8 cellular contexts compared by ENCODE assay signal in genomic region chr2:237968048-237968862, GRCh38. TPM values are rescaled to one million over a fixed set of nuclear protein-coding genes. Genes with fewer than 3 reads are reported as not detected.
DNase-seq lines count a peak whose midpoint lies in the region; ATAC-seq and TF ChIP-seq lines count a peak whose summit lies in the region.

No MANE protein-coding gene starts in this region.

- no peak for TF ChIP-seq CTCF in fibroblast of mammary gland (conservative IDR thresholded peaks at IDR 0.05; ENCODE audit: control insufficient read depth, insufficient read depth, low read depth, low read length)
- no peak for TF ChIP-seq CTCF in transverse colon (IDR thresholded peaks at IDR 0.05)

- peak overlapping the region; percentile 54 for H3K27ac ChIP-seq in GM23248
- peak overlapping the region; percentile 68 to 86 (median 70) for H3K27ac ChIP-seq in transverse colon

- peak; percentile 93 for DNase-seq in GF-D8 (lab: John Stamatoyannopoulos, UW)
- peak; percentile 89 for DNase-seq in GM23248
- DNase-seq in NCI-H1694 (lab: John Stamatoyannopoulos, UW), result peak; percentile 32
- peak; percentile 42 for DNase-seq in activated T-cell treated with anti-CD3 and anti-CD28 coated beads, Interleukin-2, amount 50 U/mL, for 4 hours
- peak; percentile 79 for DNase-seq in fibroblast of mammary gland (ENCODE audit: low read depth)
- DNase-seq in natural killer cell treated with Interleukin-12 subunit alpha and Interleukin-12 subunit beta and Interleukin-15 and Interleukin-18, amount 100 ng/mL, for 72 hours (ENCODE audit: low spot score), result peak; percentile 68
- peak; percentile 40 for DNase-seq in transverse colon
- no peak for DNase-seq in NCI-H524 treated with DMSO at 0.1 percent for 48 hours (lab: John Stamatoyannopoulos, UW)

- no peaks in the 10 kb centered on the region for H3K27me3 ChIP-seq in GM23248 (replicated peaks; ENCODE audit: insufficient read depth)
- H3K27me3 ChIP-seq in transverse colon, result no peaks in the 10 kb centered on the region

- no peaks in the 10 kb centered on the region for H3K9me3 Mint-ChIP-seq in activated T-cell treated with anti-CD3 and anti-CD28 coated beads, Interleukin-2, amount 50 U/mL, for 4 hours
- H3K9me3 Mint-ChIP-seq in natural killer cell treated with Interleukin-12 subunit alpha and Interleukin-12 subunit beta and Interleukin-15 and Interleukin-18, amount 100 ng/mL, for 72 hours, result no peaks in the 10 kb centered on the region

- H3K9me3 ChIP-seq in GM23248 (ENCODE audit: low read depth), result no peaks in the 10 kb centered on the region
- H3K9me3 ChIP-seq in transverse colon, result no peaks in the 10 kb centered on the region

- H3K27ac Mint-ChIP-seq in natural killer cell treated with Interleukin-12 subunit alpha and Interleukin-12 subunit beta and Interleukin-15 and Interleukin-18, amount 100 ng/mL, for 72 hours, result peak overlapping the region; percentile 69 to 83

- peak overlapping the region; percentile 70 for H2AFZ ChIP-seq in GM23248

- H3F3A ChIP-seq in GM23248 (ENCODE audit: insufficient read depth), result peaks cover 22% of the 10 kb centered on the region

- peak; percentile 30 to 47 for ATAC-seq in activated T-cell treated with anti-CD3 and anti-CD28 coated beads, Interleukin-2, amount 50 U/mL, for 4 hours
- peak; percentile 19 to 24 for ATAC-seq in natural killer cell treated with Interleukin-12 subunit alpha and Interleukin-12 subunit beta and Interleukin-15 and Interleukin-18, amount 100 ng/mL, for 72 hours

- TF ChIP-seq POLR2A in transverse colon (IDR thresholded peaks at IDR 0.05), result no peak

- H3K4me1 ChIP-seq in GM23248 (ENCODE audit: insufficient read depth), result peaks cover 19% of the 10 kb centered on the region
- H3K4me1 ChIP-seq in transverse colon, result peaks cover 14 to 27% (median 24%) of the 10 kb centered on the region in 4 donors

- H3K4me1 Mint-ChIP-seq in activated T-cell treated with anti-CD3 and anti-CD28 coated beads, Interleukin-2, amount 50 U/mL, for 4 hours (ENCODE audit: low read depth), result peaks cover 40% of the 10 kb centered on the region
- H3K4me1 Mint-ChIP-seq in natural killer cell treated with Interleukin-12 subunit alpha and Interleukin-12 subunit beta and Interleukin-15 and Interleukin-18, amount 100 ng/mL, for 72 hours (ENCODE audit: low read depth in 2 of 2), result peaks cover 40 to 42% of the 10 kb centered on the region in 2 donors

- WGBS in GM23248 (ENCODE audit: low coverage in 1 of 2, low lambda C conversion rate in 2 of 2, missing lambda C conversion rate in 2 of 2), 2 experiments, result 10 to 24% methylated on average over 11 of the region's 11 CpGs
- 36 to 39% methylated on average over 3 to 11 of the region's 11 CpGs for WGBS in transverse colon (ENCODE audit: low coverage in 1 of 2), 2 donors

- peak overlapping the region; percentile 85 for H3K9ac ChIP-seq in GM23248

- peak overlapping the region; percentile 96 for H3K4me3 ChIP-seq in GM23248
- H3K4me3 ChIP-seq in fibroblast of mammary gland (ENCODE audit: control insufficient read depth, low read depth, low read length), result peak overlapping the region; percentile 74
- peak overlapping the region in 3 of 4 donors; percentile 51 to 72 (median 56) for H3K4me3 ChIP-seq in transverse colon

- peaks cover 15% of the 10 kb centered on the region; the same call in 1 of the 2 replicates for H4K20me1 ChIP-seq in GM23248 (ENCODE audit: insufficient read depth)

- intact Hi-C loops in transverse colon (cut with DNase I; ENCODE audit: low total_unique reads), result no loop called here

- H3K4me3 Mint-ChIP-seq in activated T-cell treated with anti-CD3 and anti-CD28 coated beads, Interleukin-2, amount 50 U/mL, for 4 hours, result peak overlapping the region; percentile 81
- peak overlapping the region; percentile 98 for H3K4me3 Mint-ChIP-seq in natural killer cell treated with Interleukin-12 subunit alpha and Interleukin-12 subunit beta and Interleukin-15 and Interleukin-18, amount 100 ng/mL, for 72 hours

- peaks cover 8% of the 10 kb centered on the region for H3K36me3 Mint-ChIP-seq in activated T-cell treated with anti-CD3 and anti-CD28 coated beads, Interleukin-2, amount 50 U/mL, for 4 hours (ENCODE audit: insufficient read depth)
- no peaks in the 10 kb centered on the region for H3K36me3 Mint-ChIP-seq in natural killer cell treated with Interleukin-12 subunit alpha and Interleukin-12 subunit beta and Interleukin-15 and Interleukin-18, amount 100 ng/mL, for 72 hours

- peaks cover under 1% of the 10 kb centered on the region; the same call in 1 of the 2 replicates for H3K36me3 ChIP-seq in GM23248 (ENCODE audit: low read depth)
- H3K36me3 ChIP-seq in transverse colon, result no peaks in the 10 kb centered on the region

- H3K4me2 ChIP-seq in GM23248 (ENCODE audit: unreplicated experiment), result peak overlapping the region; percentile 94

- peaks cover 57% of the 10 kb centered on the region for H3K79me2 ChIP-seq in GM23248 (ENCODE audit: insufficient read depth)

- no peaks in the 10 kb centered on the region for H3K27me3 Mint-ChIP-seq in activated T-cell treated with anti-CD3 and anti-CD28 coated beads, Interleukin-2, amount 50 U/mL, for 4 hours (ENCODE audit: low read depth)
- H3K27me3 Mint-ChIP-seq in natural killer cell treated with Interleukin-12 subunit alpha and Interleukin-12 subunit beta and Interleukin-15 and Interleukin-18, amount 100 ng/mL, for 72 hours, result no peaks in the 10 kb centered on the region

- in situ Hi-C loops in GM23248 (cut with MboI) (no loop called here), transverse colon (cut with MboI; ENCODE audit: low pct_ligation_motif_present in 1 of 4, low pct_unique_long_range_greater_than_20kb in 1 of 4, low sequenced_read_pairs in 3 of 4) (no loop called here)

- H3K9me2 ChIP-seq in GM23248 (ENCODE audit: insufficient read depth), result no peaks in the 10 kb centered on the region

- TF ChIP-seq EP300 in transverse colon (IDR thresholded peaks at IDR 0.05; ENCODE audit: low read depth), result no peak

RNA-seq across cellular contexts. Expression of gene UBE2F, which starts 1.4 kb away (rescaled TPM):
- total RNA-seq in GM23248 (2014; rRNA removed; shearing (Covaris generic)), result 61.5 and 88.7 TPM in 2 replicates
- 121 and 129 TPM in 2 replicates for polyA plus RNA-seq in GM23248 (2016; fragmentation: Nextera tagmentation; extraction: Ambion mirVana)
- 10 to 100 TPM; 64.2 to 66.2 (median 66.1) TPM for total RNA-seq in activated T-cell treated with anti-CD3 and anti-CD28 coated beads, Interleukin-2, amount 50 U/mL, for 4 hours
- total RNA-seq in natural killer cell treated with Interleukin-12 subunit alpha and Interleukin-12 subunit beta and Interleukin-15 and Interleukin-18, amount 100 ng/mL, for 72 hours, result 10 to 100 TPM; 51.3 to 78.0 TPM
- total RNA-seq in transverse colon, result 10 to 100 TPM; 66.8 to 79.4 (median 70.5) TPM
